In the genomic region with DNA sequence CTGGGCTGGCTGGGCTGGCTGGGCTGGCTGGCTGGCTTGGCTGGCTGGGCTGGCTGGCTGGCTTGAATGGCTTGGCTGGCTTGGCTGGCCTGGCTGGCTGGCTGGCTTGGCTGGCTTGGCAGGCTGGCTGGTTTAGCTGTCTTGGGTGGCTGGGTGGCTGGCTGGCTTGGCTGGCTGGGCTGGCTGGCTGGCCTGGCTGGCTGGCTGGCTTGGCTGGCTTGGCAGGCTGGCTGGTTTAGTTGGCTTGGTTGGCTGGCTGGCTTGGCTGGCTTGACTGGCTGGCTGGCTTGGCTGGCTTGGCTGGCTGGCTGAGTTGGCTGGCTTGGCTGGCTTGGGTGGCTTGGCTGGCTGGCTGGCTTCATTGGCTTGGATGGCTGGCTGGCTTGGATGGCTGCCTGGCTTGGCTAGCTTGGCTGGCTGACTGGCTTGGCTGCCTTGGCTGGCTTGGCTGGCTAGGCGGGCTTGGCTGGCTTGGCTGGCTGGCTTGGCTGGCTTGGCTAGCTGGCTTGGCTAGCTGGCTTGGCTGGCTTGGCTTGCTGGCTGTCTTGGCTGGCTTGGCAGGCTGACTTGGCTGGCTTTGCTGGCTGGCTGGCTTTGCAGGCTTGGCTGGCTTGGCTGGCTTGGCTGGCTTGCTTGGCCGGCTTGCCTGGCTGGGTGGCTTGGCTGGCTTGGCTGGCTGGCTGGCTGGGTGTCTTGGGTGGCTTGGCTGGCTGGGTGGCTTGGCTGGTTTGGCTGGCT, we compare ENCODE assay signal across 8 cellular contexts.
A peak's percentile ranks its signal among the peaks of the same experiment; 100 is the strongest.
DNase-seq lines count a peak whose midpoint lies in the region; ATAC-seq and TF ChIP-seq lines count a peak whose summit lies in the region.
"Not testable (repeated sequence)": the region's sequence is repeated elsewhere in the genome, so short reads cannot be mapped to it uniquely, and the experiment has no call there.

No MANE protein-coding gene starts in this region.

- H3K9me3 Mint-ChIP-seq in neural progenitor cell = peaks cover 34% of the 10 kb centered on the region

- not testable (repeated sequence) for H3K4me1 Mint-ChIP-seq in neural progenitor cell

- not testable (repeated sequence) for H3K4me2 ChIP-seq in PC-3 (ENCODE audit: low read length); neural progenitor cell

- not testable (repeated sequence) for H4K20me1 ChIP-seq in PC-3 (ENCODE audit: low read length); neural progenitor cell (ENCODE audit: low read depth)

- H2AFZ ChIP-seq in PC-3 (ENCODE audit: low read length); neural progenitor cell (replicated peaks): not testable (repeated sequence)

- not testable (repeated sequence) for H3K9me3 ChIP-seq in PC-3 (ENCODE audit: low read length); body of pancreas; esophagus muscularis mucosa; right atrium auricular region; left lung; neural progenitor cell (ENCODE audit: low read depth)

- H3K9ac ChIP-seq in PC-3 (ENCODE audit: low read length); neural progenitor cell: not testable (repeated sequence)

- not testable (repeated sequence) for H3K27me3 ChIP-seq in PC-3 (ENCODE audit: low read length); body of pancreas; esophagus muscularis mucosa; right atrium auricular region; left lung; neural progenitor cell

- not testable (repeated sequence) for H3K9me2 ChIP-seq in PC-3 (replicated peaks; ENCODE audit: low read length)

- 57% methylated on average over 2 of the region's 2 CpGs; no CpG with 5 or more reads in 1 of the 2 donors for WGBS in body of pancreas, 2 donors
- 75% methylated on average over 2 of the region's 2 CpGs for WGBS in esophagus muscularis mucosa

- POLR2A ChIA-PET in PC-3 (lab: Charles Lee; ENCODE audit: unreplicated experiment) = not testable (repeated sequence)

- not testable (repeated sequence) for TF ChIP-seq EP300 in esophagus muscularis mucosa (IDR thresholded peaks at IDR 0.05)

- not testable (repeated sequence) for ATAC-seq in PC-3, body of pancreas, left lung, sciatic nerve

- not testable (repeated sequence) for H3K4me3 Mint-ChIP-seq in neural progenitor cell

- not testable (repeated sequence) for TF ChIP-seq POLR2A in body of pancreas (IDR thresholded peaks at IDR 0.05); esophagus muscularis mucosa (IDR thresholded peaks at IDR 0.05; ENCODE audit: low read depth)

- not testable (repeated sequence) for H3F3A ChIP-seq in PC-3 (ENCODE audit: low read length, unreplicated experiment); neural progenitor cell (ENCODE audit: low read depth)

- not testable (repeated sequence) for H3K27ac Mint-ChIP-seq in neural progenitor cell

- not testable (repeated sequence) for H3K36me3 ChIP-seq in PC-3 (ENCODE audit: low read depth, low read length); body of pancreas (replicated peaks in 1 of 2; ENCODE audit: insufficient read depth in 1 of 2, low read depth in 2 of 2); esophagus muscularis mucosa; right atrium auricular region; left lung; neural progenitor cell

- intact Hi-C loops in PC-3 (cut with micrococcal nuclease); body of pancreas (cut with DNase I); esophagus muscularis mucosa (cut with DNase I); left lung (cut with DNase I); sciatic nerve (cut with DNase I): not testable (repeated sequence)

- H3K4me3 ChIP-seq in PC-3 (ENCODE audit: low read length); body of pancreas; esophagus muscularis mucosa; right atrium auricular region; left lung; neural progenitor cell: not testable (repeated sequence)

- not testable (repeated sequence) for H3K36me3 Mint-ChIP-seq in neural progenitor cell

- peak; percentile 0 for DNase-seq in PC-3
- DNase-seq in body of pancreas = peak; percentile 21 to 47 (median 26)
- peak; percentile 92 for DNase-seq in esophagus muscularis mucosa (ENCODE audit: extremely low spot score)
- DNase-seq in right atrium auricular region (ENCODE audit: low spot score) = peak; percentile 57
- peak; percentile 44 to 89 for DNase-seq in left lung
- DNase-seq in neural progenitor cell (ENCODE audit: low spot score) = peak; percentile 0
- DNase-seq in sciatic nerve (ENCODE audit: low spot score) = peak; percentile 71
- peak; percentile 65 for DNase-seq in ureter (ENCODE audit: low spot score)

- H3K27ac ChIP-seq in PC-3 (ENCODE audit: low read length); body of pancreas; esophagus muscularis mucosa (replicated peaks in 1 of 4); right atrium auricular region; left lung; neural progenitor cell: not testable (repeated sequence)

- BruUV-seq in PC-3 (replicated peaks; lab: Mats Ljungman, UMichigan) = not testable (repeated sequence)

- H3K4me1 ChIP-seq in PC-3 (ENCODE audit: insufficient read depth, low read length); body of pancreas; esophagus muscularis mucosa; right atrium auricular region; left lung; neural progenitor cell: not testable (repeated sequence)

- not testable (repeated sequence) for H3K79me2 ChIP-seq in PC-3 (ENCODE audit: low read length); neural progenitor cell (ENCODE audit: low read depth)

- CTCF ChIA-PET in PC-3 (lab: Charles Lee) = not testable (repeated sequence)

- not testable (repeated sequence) for H3K27me3 Mint-ChIP-seq in neural progenitor cell (ENCODE audit: insufficient read depth, low read depth)

- TF ChIP-seq CTCF in PC-3 (conservative IDR thresholded peaks at IDR 0.05; ENCODE audit: low read depth, low read length); body of pancreas (IDR thresholded peaks at IDR 0.05); esophagus muscularis mucosa (IDR thresholded peaks at IDR 0.05); right atrium auricular region (IDR thresholded peaks at IDR 0.05); left lung (IDR thresholded peaks at IDR 0.05); neural progenitor cell (IDR thresholded peaks at IDR 0.05): not testable (repeated sequence)

Comparison
In these comparisons a context has a peak if more than half of its experiments do, and no peak if none do; other contexts are left out.
1. DNase-seq: peak in every context shown above with its lines; median percentile 92 in esophagus muscularis mucosa; 71 in sciatic nerve; 66 in left lung; 65 in ureter; 57 in right atrium auricular region; 26 in body of pancreas; 0 in PC-3; 0 in neural progenitor cell.